16 cellular contexts compared by ENCODE assay signal in the genomic region with DNA sequence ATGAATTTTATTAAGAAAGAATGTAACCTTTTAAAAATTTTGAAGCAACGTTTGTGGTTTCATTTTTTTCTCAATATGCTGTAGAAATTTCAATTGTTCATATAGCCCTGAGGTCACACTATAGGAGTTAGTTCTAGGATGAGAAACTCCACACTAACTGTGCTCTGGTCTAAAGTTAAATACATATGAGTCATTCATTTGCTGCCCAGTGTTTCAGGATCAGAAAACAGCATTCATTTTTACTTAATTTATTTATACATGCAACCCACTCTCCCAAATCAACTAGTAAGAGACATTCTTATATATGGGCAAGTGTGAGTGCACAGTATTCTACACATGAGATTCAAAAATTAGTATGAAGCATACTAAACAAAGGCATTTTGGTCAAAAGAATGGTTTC.
A peak's percentile ranks its signal among the peaks of the same experiment; 100 is the strongest.
DNase-seq lines count a peak whose midpoint lies in the region; FAIRE-seq and TF ChIP-seq lines count a peak whose summit lies in the region.
"Had no signal": no experiment of that assay in that cellular context is flagged by ENCODE, and none has a peak within 500 bp of the region (broad histone marks: within the 10 kb centered on the region; RNA-seq: fewer than 3 reads in every experiment).

No MANE protein-coding gene starts in this region.

- H3K4me3 ChIP-seq in GM23248 = no peak overlapping the region
- H3K4me3 ChIP-seq in fibroblast of mammary gland (ENCODE audit: control insufficient read depth, low read depth, low read length) = no peak overlapping the region
- H3K4me3 ChIP-seq in testis = no peak overlapping the region
- H3K4me3 ChIP-seq: hepatocyte had no signal

- no peak for FAIRE-seq in HTR-8/SVneo (lab: Jason Lieb, UNC)

- intact Hi-C loops in testis (cut with DNase I; ENCODE audit: low total_unique reads) = no loop called here

- peak; percentile 43 for DNase-seq in GM13976 (ENCODE audit: low spot score)
- peak; percentile 63 for DNase-seq in GM23248
- DNase-seq in MV-4-11 (lab: John Stamatoyannopoulos, UW) = peak; percentile 48
- peak; percentile 59 for DNase-seq in fibroblast of mammary gland (ENCODE audit: low read depth)
- DNase-seq in putamen (ENCODE audit: low spot score) = no peak
- no peak for DNase-seq in testis
- DNase-seq in HTR-8/SVneo (ENCODE audit: insufficient read length, low spot score) = no peak
- DNase-seq in NCI-H1694 treated with DMSO at 0.1 percent for 48 hours (lab: John Stamatoyannopoulos, UW) = no peak
- DNase-seq: activated CD4-positive, alpha-beta memory T cell treated with anti-CD3 and anti-CD28 coated beads, Interleukin-2, amount 10 ng/mL, durations not matched to agents 7 days and 5 days; aorta; C1 segment of cervical spinal cord; DMS79; NCI-H2171 treated with DMSO at 0.1 percent for 48 hours; SIG-M5; trophoblast cell had no signal

- peak overlapping the region; percentile 23 for H3K4me2 ChIP-seq in GM23248 (ENCODE audit: unreplicated experiment)
- H3K4me2 ChIP-seq: hepatocyte had no signal

- no peak overlapping the region for H2AFZ ChIP-seq in GM23248
- H2AFZ ChIP-seq: hepatocyte had no signal

- H3K4me1 ChIP-seq in GM23248 (ENCODE audit: insufficient read depth) (peaks cover 17% of the 10 kb centered on the region), testis (no peaks in the 10 kb centered on the region)

- H3K9me2 ChIP-seq in GM23248 (ENCODE audit: insufficient read depth) = no peaks in the 10 kb centered on the region

- H4K20me1 ChIP-seq in GM23248 (ENCODE audit: insufficient read depth) = no peaks in the 10 kb centered on the region

- H3K27me3 ChIP-seq in GM23248 (replicated peaks; ENCODE audit: insufficient read depth) (no peaks in the 10 kb centered on the region), testis (no peaks in the 10 kb centered on the region)
- H3K27me3 ChIP-seq: hepatocyte had no signal

- H3K36me3 ChIP-seq in GM23248 (ENCODE audit: low read depth) (no peaks in the 10 kb centered on the region), testis (ENCODE audit: low read depth, missing control alignments) (no peaks in the 10 kb centered on the region)

- TF ChIP-seq POLR2A in testis (IDR thresholded peaks at IDR 0.05) = no peak

- peaks cover 6% of the 10 kb centered on the region for H3F3A ChIP-seq in GM23248 (ENCODE audit: insufficient read depth)

- H3K9me3 ChIP-seq in GM23248 (ENCODE audit: low read depth) (no peaks in the 10 kb centered on the region), testis (no peaks in the 10 kb centered on the region)

- H3K79me2 ChIP-seq in GM23248 (ENCODE audit: insufficient read depth) = peaks cover 97% of the 10 kb centered on the region
- H3K79me2 ChIP-seq: hepatocyte had no signal

- H3K9ac ChIP-seq in GM23248 = no peak overlapping the region; the same call in 1 of the 2 replicates

- TF ChIP-seq CTCF in GM13976 (IDR thresholded peaks at IDR 0.05; ENCODE audit: borderline replicate concordance, control extremely low read depth, extremely low read depth, insufficient read depth, missing control alignments) = no peak
- no peak for TF ChIP-seq CTCF in fibroblast of mammary gland (conservative IDR thresholded peaks at IDR 0.05; ENCODE audit: control insufficient read depth, insufficient read depth, low read depth, low read length)
- no peak for TF ChIP-seq CTCF in testis (IDR thresholded peaks at IDR 0.05)

- 25 to 28% methylated on average over 1 of the region's 1 CpG for WGBS in GM23248 (ENCODE audit: low coverage in 1 of 2, low lambda C conversion rate in 2 of 2, missing lambda C conversion rate in 2 of 2), 2 experiments
- WGBS in testis, 2 donors = 53 to 60% methylated on average over 1 of the region's 1 CpG

- in situ Hi-C loops in GM13976 (cut with MboI; ENCODE audit: low sequenced_read_pairs, unreplicated experiment) (no loop called here), GM23248 (cut with MboI) (loop anchor here (10.0 kb wide), 1 partner anchor 100 kb away; no protein-coding TSS in a partner anchor)

- H3K27ac ChIP-seq in GM23248 (0 out of 2 replicates have a peak overlapping the region, but pooled peaks have one; percentile 1), testis (no peak overlapping the region)
- H3K27ac ChIP-seq: hepatocyte had no signal

Comparison
In these comparisons a context has a peak if more than half of its experiments do, and no peak if none do; other contexts are left out.
1. DNase-seq: peak in GM13976 (single experiment), GM23248 (single experiment), MV-4-11 (single experiment) and fibroblast of mammary gland (single experiment); none in putamen (single experiment), testis (single experiment), HTR-8/SVneo (single experiment) and NCI-H1694 treated with DMSO at 0.1 percent for 48 hours (single experiment).